Comparison of ENCODE assay signal across 8 cellular contexts in the genomic region with DNA sequence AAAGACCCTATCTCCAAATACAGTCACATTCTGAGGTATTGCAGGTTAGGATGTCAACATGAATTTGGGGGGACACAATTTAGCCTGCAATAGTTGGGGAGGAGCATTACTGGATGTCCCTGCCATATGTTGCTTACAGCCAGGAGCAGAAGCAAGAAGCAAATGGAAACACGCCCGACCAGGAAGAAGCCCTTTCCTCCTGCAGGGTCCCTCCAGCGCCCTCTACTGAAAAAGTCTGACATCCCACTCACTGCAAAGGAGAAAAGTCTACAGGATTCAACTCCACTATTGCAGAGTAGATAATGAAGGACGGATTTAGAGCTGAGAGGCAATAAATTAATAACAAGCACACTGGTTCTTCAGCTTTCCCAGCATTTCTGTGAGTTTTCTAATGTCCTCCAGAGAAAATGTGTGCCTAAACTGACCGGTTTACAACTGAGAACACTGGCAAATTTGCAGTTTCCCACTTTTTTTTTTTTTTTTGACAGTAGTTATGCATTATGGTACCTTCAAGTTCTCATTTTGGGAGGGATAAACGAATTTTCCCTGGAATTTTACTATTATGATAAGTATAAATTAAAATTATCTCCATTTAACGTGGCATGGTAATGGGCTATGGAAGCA. TPM values are rescaled to one million over a fixed set of nuclear protein-coding genes. Genes with fewer than 3 reads are reported as not detected.
DNase-seq lines count a peak whose midpoint lies in the region; ATAC-seq and TF ChIP-seq lines count a peak whose summit lies in the region.

No MANE protein-coding gene starts in this region.

- peaks cover 7% of the 10 kb centered on the region; the same call in 1 of the 2 replicates for H3K4me1 Mint-ChIP-seq in WTC11
- H3K4me1 Mint-ChIP-seq in central memory CD8-positive, alpha-beta T cell: peaks cover 27% of the 10 kb centered on the region

- ATAC-seq in HG02870 (IDR thresholded peaks at IDR 0.05; ENCODE audit: unreplicated experiment): peak; percentile 57
- peak; percentile 89 for ATAC-seq in WTC11
- peak; percentile 82 for ATAC-seq in central memory CD8-positive, alpha-beta T cell (replicated peaks; ENCODE audit: extremely low read depth, poor library complexity, severe bottlenecking)
- ATAC-seq in lower lobe of right lung: peak; percentile 77 to 81
- no peak for ATAC-seq in HG03469 (IDR thresholded peaks at IDR 0.05; ENCODE audit: unreplicated experiment)

- no peaks in the 10 kb centered on the region for H3K27me3 ChIP-seq in lower lobe of right lung (ENCODE audit: low read depth)

- H3K27me3 Mint-ChIP-seq in WTC11 (ENCODE audit: low read depth): no peaks in the 10 kb centered on the region
- no peaks in the 10 kb centered on the region for H3K27me3 Mint-ChIP-seq in central memory CD8-positive, alpha-beta T cell

- no peak overlapping the region for H3K4me3 ChIP-seq in lower lobe of right lung

- no peak overlapping the region for H3K27ac Mint-ChIP-seq in WTC11
- H3K27ac Mint-ChIP-seq in central memory CD8-positive, alpha-beta T cell (ENCODE audit: low read depth): peak overlapping the region; percentile 44

- POLR2A ChIA-PET in WTC11 (lab: Charles Lee): interaction anchor here (0.7 kb wide), 1 partner anchor 511 kb away, joined by 3 read pairs; no protein-coding TSS in a partner anchor

- H3K9me3 ChIP-seq in lower lobe of right lung: no peaks in the 10 kb centered on the region

- H3K4me1 ChIP-seq in lower lobe of right lung: peaks cover 18% of the 10 kb centered on the region

- H3K4me3 Mint-ChIP-seq in WTC11: no peak overlapping the region
- peak overlapping the region; percentile 13 for H3K4me3 Mint-ChIP-seq in central memory CD8-positive, alpha-beta T cell

- TF ChIP-seq CTCF in WTC11 (IDR thresholded peaks at IDR 0.05) (peak; percentile 66; the same call in 1 of the 2 replicates), lower lobe of right lung (IDR thresholded peaks at IDR 0.05) (peak; percentile 71)

- H3K36me3 ChIP-seq in lower lobe of right lung: no peaks in the 10 kb centered on the region

- no peaks in the 10 kb centered on the region for H3K36me3 Mint-ChIP-seq in WTC11
- no peaks in the 10 kb centered on the region for H3K36me3 Mint-ChIP-seq in central memory CD8-positive, alpha-beta T cell (ENCODE audit: insufficient read depth)

- no peaks in the 10 kb centered on the region for H3K9me3 Mint-ChIP-seq in WTC11
- H3K9me3 Mint-ChIP-seq in central memory CD8-positive, alpha-beta T cell: no peaks in the 10 kb centered on the region

- CTCF ChIA-PET in WTC11 (lab: Charles Lee): interaction anchor here (0.5 to 2.5 kb wide), 16 partner anchors 16 to 511 kb away, joined by 3 to 12 read pairs (median 4); partner anchors contain the start of genes COPS4 and SCD5

- DNase-seq in GM04504 (ENCODE audit: low read depth) (peak; percentile 71), NCI-H2227 treated with DMSO at 0.1 percent for 48 hours (lab: John Stamatoyannopoulos, UW) (peak; percentile 7), WTC11 (ENCODE audit: low spot score) (peak; percentile 73), lower lobe of right lung (peak; percentile 73)
- peak; percentile 59 to 67 for DNase-seq in central memory CD8-positive, alpha-beta T cell (ENCODE audit: low spot score in 2 of 2)
- DNase-seq in stimulated activated CD8-positive, alpha-beta memory T cell treated with anti-CD3 and anti-CD28 coated beads, Interleukin-7, amount 100 ng/mL, for 24 hours (ENCODE audit: low read depth): peak; percentile 29

- H3K27ac ChIP-seq in lower lobe of right lung: no peak overlapping the region

- intact Hi-C loops in lower lobe of right lung (cut with DNase I): no loop called here

TF ChIP-seq in WTC11, 78 proteins besides CTCF, POLR2A, EP300 and RAD21 (continues in another document):
- TF ChIP-seq ZNF219 (CRISPR knock-in tag; IDR thresholded peaks at IDR 0.05; ENCODE audit: borderline replicate concordance) (no peak), GABPB1 (CRISPR knock-in tag; IDR thresholded peaks at IDR 0.05) (no peak), CREB1 (CRISPR knock-in tag; IDR thresholded peaks at IDR 0.05) (no peak), ATF2 (CRISPR knock-in tag; IDR thresholded peaks at IDR 0.05; ENCODE audit: borderline replicate concordance, low read depth) (no peak), ZSCAN18 (CRISPR knock-in tag; IDR thresholded peaks at IDR 0.05) (no peak), FOXK1 (CRISPR knock-in tag; IDR thresholded peaks at IDR 0.05) (no peak), MLX (CRISPR knock-in tag; IDR thresholded peaks at IDR 0.05) (no peak), NFATC4 (CRISPR knock-in tag; IDR thresholded peaks at IDR 0.05) (no peak), ZNF121 (CRISPR knock-in tag; IDR thresholded peaks at IDR 0.05) (no peak), ZBTB21 (CRISPR knock-in tag; IDR thresholded peaks at IDR 0.05; ENCODE audit: borderline replicate concordance) (no peak), ZNF671 (CRISPR knock-in tag; IDR thresholded peaks at IDR 0.05) (no peak), JUN (CRISPR knock-in tag; IDR thresholded peaks at IDR 0.05) (no peak)
- TF ChIP-seq, protein P1, sequence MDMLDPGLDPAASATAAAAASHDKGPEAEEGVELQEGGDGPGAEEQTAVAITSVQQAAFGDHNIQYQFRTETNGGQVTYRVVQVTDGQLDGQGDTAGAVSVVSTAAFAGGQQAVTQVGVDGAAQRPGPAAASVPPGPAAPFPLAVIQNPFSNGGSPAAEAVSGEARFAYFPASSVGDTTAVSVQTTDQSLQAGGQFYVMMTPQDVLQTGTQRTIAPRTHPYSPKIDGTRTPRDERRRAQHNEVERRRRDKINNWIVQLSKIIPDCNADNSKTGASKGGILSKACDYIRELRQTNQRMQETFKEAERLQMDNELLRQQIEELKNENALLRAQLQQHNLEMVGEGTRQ (CRISPR knock-in tag; IDR thresholded peaks at IDR 0.05): no peak
- TF ChIP-seq, protein P2, sequence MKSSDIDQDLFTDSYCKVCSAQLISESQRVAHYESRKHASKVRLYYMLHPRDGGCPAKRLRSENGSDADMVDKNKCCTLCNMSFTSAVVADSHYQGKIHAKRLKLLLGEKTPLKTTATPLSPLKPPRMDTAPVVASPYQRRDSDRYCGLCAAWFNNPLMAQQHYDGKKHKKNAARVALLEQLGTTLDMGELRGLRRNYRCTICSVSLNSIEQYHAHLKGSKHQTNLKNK (CRISPR knock-in tag; IDR thresholded peaks at IDR 0.05): no peak
- TF ChIP-seq, protein P3, sequence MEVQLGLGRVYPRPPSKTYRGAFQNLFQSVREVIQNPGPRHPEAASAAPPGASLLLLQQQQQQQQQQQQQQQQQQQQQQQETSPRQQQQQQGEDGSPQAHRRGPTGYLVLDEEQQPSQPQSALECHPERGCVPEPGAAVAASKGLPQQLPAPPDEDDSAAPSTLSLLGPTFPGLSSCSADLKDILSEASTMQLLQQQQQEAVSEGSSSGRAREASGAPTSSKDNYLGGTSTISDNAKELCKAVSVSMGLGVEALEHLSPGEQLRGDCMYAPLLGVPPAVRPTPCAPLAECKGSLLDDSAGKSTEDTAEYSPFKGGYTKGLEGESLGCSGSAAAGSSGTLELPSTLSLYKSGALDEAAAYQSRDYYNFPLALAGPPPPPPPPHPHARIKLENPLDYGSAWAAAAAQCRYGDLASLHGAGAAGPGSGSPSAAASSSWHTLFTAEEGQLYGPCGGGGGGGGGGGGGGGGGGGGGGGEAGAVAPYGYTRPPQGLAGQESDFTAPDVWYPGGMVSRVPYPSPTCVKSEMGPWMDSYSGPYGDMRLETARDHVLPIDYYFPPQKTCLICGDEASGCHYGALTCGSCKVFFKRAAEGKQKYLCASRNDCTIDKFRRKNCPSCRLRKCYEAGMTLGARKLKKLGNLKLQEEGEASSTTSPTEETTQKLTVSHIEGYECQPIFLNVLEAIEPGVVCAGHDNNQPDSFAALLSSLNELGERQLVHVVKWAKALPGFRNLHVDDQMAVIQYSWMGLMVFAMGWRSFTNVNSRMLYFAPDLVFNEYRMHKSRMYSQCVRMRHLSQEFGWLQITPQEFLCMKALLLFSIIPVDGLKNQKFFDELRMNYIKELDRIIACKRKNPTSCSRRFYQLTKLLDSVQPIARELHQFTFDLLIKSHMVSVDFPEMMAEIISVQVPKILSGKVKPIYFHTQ (CRISPR knock-in tag; IDR thresholded peaks at IDR 0.05): no peak

RNA-seq across cellular contexts. Expression of gene COQ2, which starts 31.7 kb away (rescaled TPM):
- total RNA-seq in WTC11 (2021) (20.5 to 22.8 TPM (median 21.6 TPM) in 3 replicates), lower lobe of right lung (14.6 TPM)

Comparison
In these comparisons a context has a peak if more than half of its experiments do, and no peak if none do; other contexts are left out.
1. DNase-seq: peak in every context shown above with its lines; median percentile 73 in WTC11; 73 in lower lobe of right lung; 71 in GM04504; 63 in central memory CD8-positive, alpha-beta T cell; 29 in stimulated activated CD8-positive, alpha-beta memory T cell treated with anti-CD3 and anti-CD28 coated beads, Interleukin-7, amount 100 ng/mL, for 24 hours; 7 in NCI-H2227 treated with DMSO at 0.1 percent for 48 hours.